ENCODE assay signal across 8 cellular contexts in the genomic region with DNA sequence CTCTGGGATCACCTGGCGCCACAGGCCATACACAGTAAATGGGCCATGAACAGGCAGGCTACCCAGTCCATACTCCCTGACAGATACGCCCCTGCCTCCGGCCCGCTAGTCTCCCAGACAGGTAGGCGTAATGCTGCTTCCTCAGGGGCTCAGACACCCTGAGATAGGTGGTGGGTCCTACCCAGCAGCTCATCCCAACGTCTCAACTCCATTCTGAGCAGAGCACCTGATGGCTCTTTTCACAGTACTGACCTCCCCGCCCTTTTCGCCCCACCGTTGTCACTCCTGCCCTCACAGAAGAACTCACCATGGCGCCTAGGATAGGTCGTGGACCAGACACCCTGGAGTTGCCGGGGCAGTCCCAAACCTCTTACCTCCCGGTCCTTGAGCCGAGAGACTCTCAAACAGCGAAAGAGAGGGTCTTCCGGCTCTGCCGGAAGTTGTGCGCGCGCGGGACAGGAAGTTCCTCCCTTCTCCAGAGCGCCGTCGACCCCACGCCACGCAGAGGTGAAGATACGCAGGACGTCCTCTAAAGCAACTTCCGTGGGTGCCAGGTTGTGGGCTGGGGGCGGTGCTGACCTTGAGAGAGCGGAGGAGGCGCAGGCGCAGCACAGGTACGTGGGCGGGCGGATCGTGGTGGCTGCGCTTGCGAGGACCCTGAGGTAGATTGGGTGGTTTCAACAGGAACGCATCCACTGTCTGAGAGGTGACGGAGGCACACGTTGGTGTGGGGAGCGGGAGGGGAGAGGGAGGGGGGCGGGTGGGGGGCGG. TPM values are rescaled to one million over a fixed set of nuclear protein-coding genes. Genes with fewer than 3 reads are reported as not detected.
DNase-seq lines count a peak whose midpoint lies in the region; ATAC-seq, FAIRE-seq and TF ChIP-seq lines count a peak whose summit lies in the region.

A gene (minus strand): TSS at position 432 of the 771 bp plus-strand sequence. CDS start 122 bp downstream, at position 310.

- H2AFZ ChIP-seq in MM.1S (ENCODE audit: low read length) = peak within 1 kb of the TSS; percentile 82
- peak within 1 kb of the TSS; percentile 84 for H2AFZ ChIP-seq in neural cell (ENCODE audit: low read depth, low read length)

- H3K79me2 ChIP-seq in MM.1S (ENCODE audit: low read length) = peaks cover 76% of the 10 kb centered on the region
- peaks cover 91% of the 10 kb centered on the region for H3K79me2 ChIP-seq in neural cell (replicated peaks; ENCODE audit: insufficient read depth, low read length)

- peak within 1 kb of the TSS; percentile 85 for H3K9ac ChIP-seq in MM.1S (ENCODE audit: low read length)
- peak within 1 kb of the TSS; percentile 86 for H3K9ac ChIP-seq in neural cell (ENCODE audit: low read length)

- H3K4me3 ChIP-seq in MM.1S (ENCODE audit: low read length) (peak within 1 kb of the TSS; percentile 97), neural cell (ENCODE audit: low read length) (peak within 1 kb of the TSS; percentile 83)

- no peaks in the 10 kb centered on the region for H3K27me3 Mint-ChIP-seq in stimulated activated naive CD8-positive, alpha-beta T cell treated with anti-CD3 and anti-CD28 coated beads, Interleukin-15, amount 100 ng/mL, for 72 hours

- peak within 1 kb of the TSS; percentile 98 to 99 for H3K27ac Mint-ChIP-seq in stimulated activated naive CD8-positive, alpha-beta T cell treated with anti-CD3 and anti-CD28 coated beads, Interleukin-15, amount 100 ng/mL, for 72 hours

- DNase-seq in HCEC 1CT (peak; percentile 87), MM.1S (peak; percentile 99), SHP77 treated with DMSO at 0.1 percent for 48 hours (lab: John Stamatoyannopoulos, UW) (peak; percentile 94), fibroblast of the conjunctiva (ENCODE audit: low read depth) (peak; percentile 73)
- DNase-seq in activated effector memory CD4-positive, alpha-beta T cell treated with Interleukin-2 at 50 U/mL for 16 hours = peak; percentile 93
- peak; percentile 91 to 96 for DNase-seq in stimulated activated naive CD8-positive, alpha-beta T cell treated with anti-CD3 and anti-CD28 coated beads, Interleukin-15, amount 100 ng/mL, for 72 hours

- peak within 1 kb of the TSS; percentile 94 to 96 for H3K4me3 Mint-ChIP-seq in stimulated activated naive CD8-positive, alpha-beta T cell treated with anti-CD3 and anti-CD28 coated beads, Interleukin-15, amount 100 ng/mL, for 72 hours

- H3K4me2 ChIP-seq in MM.1S (ENCODE audit: low read depth, low read length) = peak within 1 kb of the TSS; percentile 83
- peak within 1 kb of the TSS; percentile 89 for H3K4me2 ChIP-seq in neural cell (ENCODE audit: low read length)

- TF ChIP-seq CTCF in MM.1S (IDR thresholded peaks at IDR 0.05; ENCODE audit: low read length) = no peak
- no peak for TF ChIP-seq CTCF in neural cell (IDR thresholded peaks at IDR 0.05; ENCODE audit: poor library complexity, severe bottlenecking)

- H3K9me3 ChIP-seq in MM.1S (replicated peaks; ENCODE audit: insufficient read depth, low read length) (no peaks in the 10 kb centered on the region), neural cell (ENCODE audit: low read length) (no peaks in the 10 kb centered on the region)

- no peaks in the 10 kb centered on the region for H3F3A ChIP-seq in MM.1S (ENCODE audit: insufficient read depth, low read length)
- no peaks in the 10 kb centered on the region for H3F3A ChIP-seq in neural cell (ENCODE audit: insufficient read depth, low read length, poor library complexity, severe bottlenecking)

- peak; percentile 95 for FAIRE-seq in G401.6 (lab: Jason Lieb, UNC)

- no peaks in the 10 kb centered on the region for H3K27me3 ChIP-seq in MM.1S (replicated peaks; ENCODE audit: insufficient read depth, low read length)
- no peaks in the 10 kb centered on the region for H3K27me3 ChIP-seq in neural cell (ENCODE audit: insufficient read depth, low read depth, low read length)

- peak; percentile 79 for TF ChIP-seq EP300 in neural cell (conservative IDR thresholded peaks at IDR 0.05; ENCODE audit: poor library complexity, severe bottlenecking)

- peaks cover 11% of the 10 kb centered on the region; the same call in 1 of the 2 replicates for H3K4me1 ChIP-seq in MM.1S (ENCODE audit: low read length)

- H3K9me3 Mint-ChIP-seq in stimulated activated naive CD8-positive, alpha-beta T cell treated with anti-CD3 and anti-CD28 coated beads, Interleukin-15, amount 100 ng/mL, for 72 hours = peaks cover 0 to 5% of the 10 kb centered on the region in 2 donors

- H3K36me3 ChIP-seq in MM.1S (replicated peaks; ENCODE audit: insufficient read depth, low read length) (no peaks in the 10 kb centered on the region; the same call in 1 of the 2 replicates), neural cell (ENCODE audit: insufficient read depth, low read length) (no peaks in the 10 kb centered on the region)

- TF ChIP-seq RAD21 in neural cell (conservative IDR thresholded peaks at IDR 0.05) = peak; percentile 63

- peaks cover 45% of the 10 kb centered on the region for H3K4me1 Mint-ChIP-seq in stimulated activated naive CD8-positive, alpha-beta T cell treated with anti-CD3 and anti-CD28 coated beads, Interleukin-15, amount 100 ng/mL, for 72 hours

- peak within 1 kb of the TSS; percentile 60 for H3K27ac ChIP-seq in MM.1S (ENCODE audit: low read length)
- H3K27ac ChIP-seq in neural cell (ENCODE audit: low read length) = peak within 1 kb of the TSS; percentile 95

- H3K9me2 ChIP-seq in MM.1S (replicated peaks; ENCODE audit: insufficient read depth, low read length) (no peaks in the 10 kb centered on the region), neural cell (ENCODE audit: insufficient read depth, low read length) (no peaks in the 10 kb centered on the region)

- peak; percentile 99 for ATAC-seq in stimulated activated naive CD8-positive, alpha-beta T cell treated with anti-CD3 and anti-CD28 coated beads, Interleukin-15, amount 100 ng/mL, for 72 hours

- H4K20me1 ChIP-seq in MM.1S (ENCODE audit: insufficient read depth, low read length) (no peaks in the 10 kb centered on the region), neural cell (ENCODE audit: insufficient read depth) (no peaks in the 10 kb centered on the region)

TF ChIP-seq in neural cell, 6 proteins besides CTCF, POLR2A, EP300 and RAD21:
- TF ChIP-seq EZH2 (IDR thresholded peaks at IDR 0.05; ENCODE audit: borderline replicate concordance, insufficient read depth, low read length, poor library complexity, severe bottlenecking) (no peak), SMC3 (conservative IDR thresholded peaks at IDR 0.05; ENCODE audit: poor library complexity) (peak; percentile 65), TAF1 (IDR thresholded peaks at IDR 0.05; ENCODE audit: low read depth) (no peak), POLR2AphosphoS5 (IDR thresholded peaks at IDR 0.05) (peak; percentile 85), MXI1 (conservative IDR thresholded peaks at IDR 0.05; ENCODE audit: poor library complexity, severe bottlenecking) (peak; percentile 58)
- TF ChIP-seq, protein P1, sequence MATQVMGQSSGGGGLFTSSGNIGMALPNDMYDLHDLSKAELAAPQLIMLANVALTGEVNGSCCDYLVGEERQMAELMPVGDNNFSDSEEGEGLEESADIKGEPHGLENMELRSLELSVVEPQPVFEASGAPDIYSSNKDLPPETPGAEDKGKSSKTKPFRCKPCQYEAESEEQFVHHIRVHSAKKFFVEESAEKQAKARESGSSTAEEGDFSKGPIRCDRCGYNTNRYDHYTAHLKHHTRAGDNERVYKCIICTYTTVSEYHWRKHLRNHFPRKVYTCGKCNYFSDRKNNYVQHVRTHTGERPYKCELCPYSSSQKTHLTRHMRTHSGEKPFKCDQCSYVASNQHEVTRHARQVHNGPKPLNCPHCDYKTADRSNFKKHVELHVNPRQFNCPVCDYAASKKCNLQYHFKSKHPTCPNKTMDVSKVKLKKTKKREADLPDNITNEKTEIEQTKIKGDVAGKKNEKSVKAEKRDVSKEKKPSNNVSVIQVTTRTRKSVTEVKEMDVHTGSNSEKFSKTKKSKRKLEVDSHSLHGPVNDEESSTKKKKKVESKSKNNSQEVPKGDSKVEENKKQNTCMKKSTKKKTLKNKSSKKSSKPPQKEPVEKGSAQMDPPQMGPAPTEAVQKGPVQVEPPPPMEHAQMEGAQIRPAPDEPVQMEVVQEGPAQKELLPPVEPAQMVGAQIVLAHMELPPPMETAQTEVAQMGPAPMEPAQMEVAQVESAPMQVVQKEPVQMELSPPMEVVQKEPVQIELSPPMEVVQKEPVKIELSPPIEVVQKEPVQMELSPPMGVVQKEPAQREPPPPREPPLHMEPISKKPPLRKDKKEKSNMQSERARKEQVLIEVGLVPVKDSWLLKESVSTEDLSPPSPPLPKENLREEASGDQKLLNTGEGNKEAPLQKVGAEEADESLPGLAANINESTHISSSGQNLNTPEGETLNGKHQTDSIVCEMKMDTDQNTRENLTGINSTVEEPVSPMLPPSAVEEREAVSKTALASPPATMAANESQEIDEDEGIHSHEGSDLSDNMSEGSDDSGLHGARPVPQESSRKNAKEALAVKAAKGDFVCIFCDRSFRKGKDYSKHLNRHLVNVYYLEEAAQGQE (IDR thresholded peaks at IDR 0.05; ENCODE audit: borderline replicate concordance) = peak; percentile 84

RNA-seq across cellular contexts. Expression of the gene that starts here (rescaled TPM):
- polyA plus RNA-seq in neural cell = 72.0 and 77.6 TPM in 2 replicates
- polyA minus RNA-seq in neural cell = 72.3 and 87.6 TPM in 2 replicates

Comparison
In these comparisons a context has a peak if more than half of its experiments do, and no peak if none do; other contexts are left out.
1. Peak in every context shown above with its lines: DNase-seq, ATAC-seq, H3K4me3 ChIP-seq and H3K27ac ChIP-seq.